In genomic region chr10:126397166-126397565, GRCh38 we compare ENCODE assay signal across 14 cellular contexts.
"Had no signal": no experiment of that assay in that cellular context is flagged by ENCODE, and none has a peak within 500 bp of the region (broad histone marks: within the 10 kb centered on the region; RNA-seq: fewer than 3 reads in every experiment).

No MANE protein-coding gene starts in this region.

- H3K36me3 ChIP-seq: gastroesophageal sphincter, neutrophil, tibial nerve had no signal

- H3K4me1 ChIP-seq: gastroesophageal sphincter, tibial nerve had no signal

- H3K4me1 Mint-ChIP-seq: activated CD4-positive, alpha-beta T cell treated with anti-CD3 and anti-CD28 coated beads, Interleukin-2, amount 10 ng/mL, durations not matched to agents 7 days and 5 days; activated naive CD4-positive, alpha-beta T cell treated with anti-CD3 and anti-CD28 coated beads, Interleukin-2, amount 10 ng/mL, durations not matched to agents 7 days and 5 days; activated naive CD8-positive, alpha-beta T cell treated with anti-CD3 and anti-CD28 coated beads, Interleukin-2, amount 50 U/mL, for 24 hours had no signal

- DNase-seq: activated CD4-positive, alpha-beta T cell treated with anti-CD3 and anti-CD28 coated beads, Interleukin-2, amount 10 ng/mL, durations not matched to agents 7 days and 5 days; activated CD8-positive, alpha-beta T cell treated with anti-CD3 and anti-CD28 coated beads, Interleukin-2, amount 10 ng/mL, durations not matched to agents 7 days and 5 days; activated naive CD4-positive, alpha-beta T cell treated with anti-CD3 and anti-CD28 coated beads, Interleukin-2, amount 10 ng/mL, durations not matched to agents 7 days and 5 days; activated naive CD8-positive, alpha-beta T cell treated with anti-CD3 and anti-CD28 coated beads, Interleukin-2, amount 50 U/mL, for 24 hours; activated T-cell treated with anti-CD3 and anti-CD28 coated beads, Interleukin-2, amount 50 U/mL, for 24 hours; aorta; dermis blood vessel endothelial cell; mesendoderm; retina; stimulated activated naive CD8-positive, alpha-beta T cell treated with anti-CD3 and anti-CD28 coated beads, Interleukin-15, Interleukin-2, amounts not matched to agents 100 U/mL and 50 U/mL, for 24 hours had no signal

- H3K4me3 ChIP-seq: gastroesophageal sphincter, tibial nerve had no signal

- H3K27ac Mint-ChIP-seq: activated CD4-positive, alpha-beta T cell treated with anti-CD3 and anti-CD28 coated beads, Interleukin-2, amount 10 ng/mL, durations not matched to agents 7 days and 5 days; activated CD8-positive, alpha-beta T cell treated with anti-CD3 and anti-CD28 coated beads, Interleukin-2, amount 10 ng/mL, durations not matched to agents 7 days and 5 days; activated naive CD4-positive, alpha-beta T cell treated with anti-CD3 and anti-CD28 coated beads, Interleukin-2, amount 10 ng/mL, durations not matched to agents 7 days and 5 days; activated naive CD8-positive, alpha-beta T cell treated with anti-CD3 and anti-CD28 coated beads, Interleukin-2, amount 50 U/mL, for 24 hours; activated T-cell treated with anti-CD3 and anti-CD28 coated beads, Interleukin-2, amount 50 U/mL, for 24 hours; natural killer cell treated with Interleukin-12 subunit alpha and Interleukin-12 subunit beta and Interleukin-15 and Interleukin-18, amount 100 ng/mL, for 72 hours had no signal

- H3K36me3 Mint-ChIP-seq: activated naive CD4-positive, alpha-beta T cell treated with anti-CD3 and anti-CD28 coated beads, Interleukin-2, amount 10 ng/mL, durations not matched to agents 7 days and 5 days; natural killer cell treated with Interleukin-12 subunit alpha and Interleukin-12 subunit beta and Interleukin-15 and Interleukin-18, amount 100 ng/mL, for 72 hours had no signal

- ATAC-seq: activated CD8-positive, alpha-beta T cell treated with anti-CD3 and anti-CD28 coated beads, Interleukin-2, amount 10 ng/mL, durations not matched to agents 7 days and 5 days; activated naive CD8-positive, alpha-beta T cell treated with anti-CD3 and anti-CD28 coated beads, Interleukin-2, amount 50 U/mL, for 24 hours; gastroesophageal sphincter; natural killer cell treated with Interleukin-12 subunit alpha and Interleukin-12 subunit beta and Interleukin-15 and Interleukin-18, amount 100 ng/mL, for 72 hours; stimulated activated naive CD8-positive, alpha-beta T cell treated with anti-CD3 and anti-CD28 coated beads, Interleukin-15, Interleukin-2, amounts not matched to agents 100 U/mL and 50 U/mL, for 24 hours had no signal

- H3K27ac ChIP-seq: gastroesophageal sphincter, neutrophil, tibial nerve had no signal

- H3K9me3 Mint-ChIP-seq: activated CD4-positive, alpha-beta T cell treated with anti-CD3 and anti-CD28 coated beads, Interleukin-2, amount 10 ng/mL, durations not matched to agents 7 days and 5 days; activated naive CD8-positive, alpha-beta T cell treated with anti-CD3 and anti-CD28 coated beads, Interleukin-2, amount 50 U/mL, for 24 hours; natural killer cell treated with Interleukin-12 subunit alpha and Interleukin-12 subunit beta and Interleukin-15 and Interleukin-18, amount 100 ng/mL, for 72 hours had no signal

- H3K27me3 Mint-ChIP-seq: activated CD4-positive, alpha-beta T cell treated with anti-CD3 and anti-CD28 coated beads, Interleukin-2, amount 10 ng/mL, durations not matched to agents 7 days and 5 days; activated naive CD4-positive, alpha-beta T cell treated with anti-CD3 and anti-CD28 coated beads, Interleukin-2, amount 10 ng/mL, durations not matched to agents 7 days and 5 days; activated naive CD8-positive, alpha-beta T cell treated with anti-CD3 and anti-CD28 coated beads, Interleukin-2, amount 50 U/mL, for 24 hours; activated T-cell treated with anti-CD3 and anti-CD28 coated beads, Interleukin-2, amount 50 U/mL, for 24 hours had no signal

- H3K27me3 ChIP-seq: neutrophil, tibial nerve had no signal

- H3K9me3 ChIP-seq: gastroesophageal sphincter, neutrophil had no signal

- H3K4me3 Mint-ChIP-seq: activated CD4-positive, alpha-beta T cell treated with anti-CD3 and anti-CD28 coated beads, Interleukin-2, amount 10 ng/mL, durations not matched to agents 7 days and 5 days; activated CD8-positive, alpha-beta T cell treated with anti-CD3 and anti-CD28 coated beads, Interleukin-2, amount 10 ng/mL, durations not matched to agents 7 days and 5 days; activated naive CD4-positive, alpha-beta T cell treated with anti-CD3 and anti-CD28 coated beads, Interleukin-2, amount 10 ng/mL, durations not matched to agents 7 days and 5 days; activated naive CD8-positive, alpha-beta T cell treated with anti-CD3 and anti-CD28 coated beads, Interleukin-2, amount 50 U/mL, for 24 hours; activated T-cell treated with anti-CD3 and anti-CD28 coated beads, Interleukin-2, amount 50 U/mL, for 24 hours; natural killer cell treated with Interleukin-12 subunit alpha and Interleukin-12 subunit beta and Interleukin-15 and Interleukin-18, amount 100 ng/mL, for 72 hours had no signal
